8 cellular contexts compared by ENCODE assay signal in genomic region chr2:232890896-232891601, GRCh38. TPM values are rescaled to one million over a fixed set of nuclear protein-coding genes. Genes with fewer than 3 reads are reported as not detected.
DNase-seq lines count a peak whose midpoint lies in the region; ATAC-seq lines count a peak whose summit lies in the region.

No MANE protein-coding gene starts in this region.

- H3K27me3 Mint-ChIP-seq in activated CD4-positive, alpha-beta memory T cell treated with anti-CD3 and anti-CD28 coated beads, Interleukin-2, amount 10 ng/mL, durations not matched to agents 7 days and 5 days, result peaks cover 3% of the 10 kb centered on the region

- H3K27ac ChIP-seq in cingulate gyrus (ENCODE audit: low read depth, low read length), result peak overlapping the region; percentile 10

- POLR2A ChIA-PET in activated CD4-positive, alpha-beta memory T cell treated with anti-CD3 and anti-CD28 coated beads, Interleukin-2, amount 10 ng/mL, durations not matched to agents 7 days and 5 days (lab: Charles Lee), result no interaction called here

- DNase-seq in DMS153 treated with DMSO at 0.1 percent for 48 hours (lab: John Stamatoyannopoulos, UW; ENCODE audit: unreplicated experiment) (peak; percentile 74), NCI-H2196 (lab: John Stamatoyannopoulos, UW; ENCODE audit: unreplicated experiment) (peak; percentile 73), mucosa of gallbladder (ENCODE audit: low spot score) (peak; percentile 79), GOT3 (lab: John Stamatoyannopoulos, UW) (no peak)
- no peak for DNase-seq in stimulated activated CD4-positive, alpha-beta T cell treated with anti-CD3 and anti-CD28 coated beads, Interleukin-1b, Interleukin-23, amount 100 ng/mL, for 48 hours
- DNase-seq in activated CD4-positive, alpha-beta memory T cell treated with anti-CD3 and anti-CD28 coated beads, Interleukin-2, amount 10 ng/mL, durations not matched to agents 7 days and 5 days, result no peak

- CTCF ChIA-PET in activated CD4-positive, alpha-beta memory T cell treated with anti-CD3 and anti-CD28 coated beads, Interleukin-2, amount 10 ng/mL, durations not matched to agents 7 days and 5 days (lab: Charles Lee), result no interaction called here

- H3K4me3 Mint-ChIP-seq in activated CD4-positive, alpha-beta memory T cell treated with anti-CD3 and anti-CD28 coated beads, Interleukin-2, amount 10 ng/mL, durations not matched to agents 7 days and 5 days, result no peak overlapping the region

- no peaks in the 10 kb centered on the region for H3K36me3 Mint-ChIP-seq in activated CD4-positive, alpha-beta memory T cell treated with anti-CD3 and anti-CD28 coated beads, Interleukin-2, amount 10 ng/mL, durations not matched to agents 7 days and 5 days (ENCODE audit: low read depth)

- no peak for ATAC-seq in HG03135 (IDR thresholded peaks at IDR 0.05; ENCODE audit: unreplicated experiment)

- no peaks in the 10 kb centered on the region for H3K9me3 Mint-ChIP-seq in activated CD4-positive, alpha-beta memory T cell treated with anti-CD3 and anti-CD28 coated beads, Interleukin-2, amount 10 ng/mL, durations not matched to agents 7 days and 5 days

- no peak overlapping the region for H3K27ac Mint-ChIP-seq in activated CD4-positive, alpha-beta memory T cell treated with anti-CD3 and anti-CD28 coated beads, Interleukin-2, amount 10 ng/mL, durations not matched to agents 7 days and 5 days

- H3K4me1 Mint-ChIP-seq in activated CD4-positive, alpha-beta memory T cell treated with anti-CD3 and anti-CD28 coated beads, Interleukin-2, amount 10 ng/mL, durations not matched to agents 7 days and 5 days, result peaks cover 2% of the 10 kb centered on the region

RNA-seq across cellular contexts. Expression of gene SNORC, which starts 21.0 kb away (rescaled TPM):
- total RNA-seq in mucosa of gallbladder, result 7.7 TPM
- 1 to 10 TPM; 1.3 to 1.9 TPM for total RNA-seq in activated CD4-positive, alpha-beta memory T cell treated with anti-CD3 and anti-CD28 coated beads, Interleukin-2, amount 10 ng/mL, durations not matched to agents 7 days and 5 days

Comparison
In these comparisons a context has a peak if more than half of its experiments do, and no peak if none do; other contexts are left out.
1. DNase-seq: peak in DMS153 treated with DMSO at 0.1 percent for 48 hours (single experiment), NCI-H2196 (single experiment) and mucosa of gallbladder (single experiment); none in GOT3 (single experiment), stimulated activated CD4-positive, alpha-beta T cell treated with anti-CD3 and anti-CD28 coated beads, Interleukin-1b, Interleukin-23, amount 100 ng/mL, for 48 hours (single experiment) and activated CD4-positive, alpha-beta memory T cell treated with anti-CD3 and anti-CD28 coated beads, Interleukin-2, amount 10 ng/mL, durations not matched to agents 7 days and 5 days (single experiment).